19 cellular contexts compared by ENCODE assay signal in genomic region chr1:32889731-32890278, GRCh38. TPM values are rescaled to one million over a fixed set of nuclear protein-coding genes. Genes with fewer than 3 reads are reported as not detected.
A peak's percentile ranks its signal among the peaks of the same experiment; 100 is the strongest.
DNase-seq lines count a peak whose midpoint lies in the region; ATAC-seq, FAIRE-seq and TF ChIP-seq lines count a peak whose summit lies in the region.
"Had no signal": no experiment of that assay in that cellular context is flagged by ENCODE, and none has a peak within 500 bp of the region (broad histone marks: within the 10 kb centered on the region; RNA-seq: fewer than 3 reads in every experiment).

No MANE protein-coding gene starts in this region.

- H3K4me3 ChIP-seq in HEK293 (ENCODE audit: low read depth, low read length) (no peak overlapping the region), osteoblast (ENCODE audit: insufficient read depth, low read length) (no peak overlapping the region), heart left ventricle (no peak overlapping the region)

- H3K4me1 Mint-ChIP-seq in activated T-cell treated with anti-CD3 and anti-CD28 coated beads, Interleukin-2, amount 50 U/mL, for 4 hours (ENCODE audit: low read depth): peaks cover 14% of the 10 kb centered on the region

- H3K4me1 ChIP-seq in HEK293 (ENCODE audit: control insufficient read depth, insufficient read depth, low read length) (no peaks in the 10 kb centered on the region), osteoblast (ENCODE audit: insufficient read depth, low read length) (no peaks in the 10 kb centered on the region), heart left ventricle (peaks cover 0 to 28% (median 9%) of the 10 kb centered on the region in 12 donors)

- TF ChIP-seq CTCF in HEK293 (tag by site-specific recombination; IDR thresholded peaks at IDR 0.05): no peak
- TF ChIP-seq CTCF in osteoblast (IDR thresholded peaks at IDR 0.05; ENCODE audit: extremely low read depth, low read depth, low read length): no peak
- no peak for TF ChIP-seq CTCF in heart left ventricle (IDR thresholded peaks at IDR 0.05)

- no peak overlapping the region for H3K4me2 ChIP-seq in osteoblast (ENCODE audit: insufficient read depth, low read length)

- POLR2A ChIA-PET in HEK293 (lab: Yijun Ruan, JAX): interaction anchor here (0.6 kb wide), 1 partner anchor 143 kb away, joined by 6 read pairs; no protein-coding TSS in a partner anchor

- H3K79me2 ChIP-seq in osteoblast (ENCODE audit: insufficient read depth, low read length): no peaks in the 10 kb centered on the region

- intact Hi-C loops in heart left ventricle (cut with DNase I): no loop called here

- H2AFZ ChIP-seq in osteoblast (ENCODE audit: low read length): no peak overlapping the region

- no peak for TF ChIP-seq POLR2A in GM12892 (IDR thresholded peaks at IDR 0.05; ENCODE audit: low read depth, low read length)
- TF ChIP-seq POLR2A in heart left ventricle (IDR thresholded peaks at IDR 0.05): no peak

- H3K9me3 Mint-ChIP-seq in activated T-cell treated with anti-CD3 and anti-CD28 coated beads, Interleukin-2, amount 50 U/mL, for 4 hours: no peaks in the 10 kb centered on the region
- H3K9me3 Mint-ChIP-seq: CD8-positive, alpha-beta T cell had no signal

- DNase-seq in NCI-H82 (lab: John Stamatoyannopoulos, UW) (peak; percentile 39), NCI-H82 treated with DMSO at 0.1 percent for 48 hours (lab: John Stamatoyannopoulos, UW; ENCODE audit: unreplicated experiment) (no peak), caudate nucleus (lab: John Stamatoyannopoulos, UW) (no peak), osteoblast (ENCODE audit: insufficient read length, low spot score, missing footprints) (peak; percentile 69), GM12892 (ENCODE audit: insufficient read length) (no peak), heart left ventricle (no peak)
- no peak for DNase-seq in activated T-cell treated with anti-CD3 and anti-CD28 coated beads, Interleukin-2, amount 50 U/mL, for 4 hours
- DNase-seq: CD8-positive, alpha-beta T cell; COR-L47; DMS53; GF-D8; HCEC 1CT had no signal

- H4K20me1 ChIP-seq in osteoblast (ENCODE audit: insufficient read depth, low read length): peaks cover 4% of the 10 kb centered on the region

- FAIRE-seq in GM12892 (lab: Jason Lieb, UNC): no peak
- FAIRE-seq: GM18507, HTR-8/SVneo had no signal

- H3K27me3 ChIP-seq in osteoblast (ENCODE audit: insufficient read depth, low read length) (peaks cover 35% of the 10 kb centered on the region), heart left ventricle (peaks cover 6 to 90% (median 51%) of the 10 kb centered on the region in 9 donors)

- H3K36me3 ChIP-seq in HEK293 (ENCODE audit: control insufficient read depth in 2 of 2, insufficient read depth in 1 of 2, low read length in 2 of 2) (no peaks in the 10 kb centered on the region), osteoblast (ENCODE audit: insufficient read depth, low read length) (no peaks in the 10 kb centered on the region), heart left ventricle (no peaks in the 10 kb centered on the region)

- no peaks in the 10 kb centered on the region for H3K36me3 Mint-ChIP-seq in activated T-cell treated with anti-CD3 and anti-CD28 coated beads, Interleukin-2, amount 50 U/mL, for 4 hours (ENCODE audit: insufficient read depth)
- H3K36me3 Mint-ChIP-seq: CD8-positive, alpha-beta T cell had no signal

- H3K9me3 ChIP-seq in HEK293 (ENCODE audit: control insufficient read depth, insufficient read depth, low read depth, low read length): no peaks in the 10 kb centered on the region
- H3K9me3 ChIP-seq in osteoblast (ENCODE audit: low read depth, low read length): no peaks in the 10 kb centered on the region
- H3K9me3 ChIP-seq in heart left ventricle: no peaks in the 10 kb centered on the region

- 81 to 84% (median 82%) methylated on average over 3 of the region's 3 CpGs for WGBS in heart left ventricle, 4 donors

- H3K4me3 Mint-ChIP-seq in activated T-cell treated with anti-CD3 and anti-CD28 coated beads, Interleukin-2, amount 50 U/mL, for 4 hours: no peak overlapping the region
- H3K4me3 Mint-ChIP-seq: CD8-positive, alpha-beta T cell had no signal

- H3K27me3 Mint-ChIP-seq in activated T-cell treated with anti-CD3 and anti-CD28 coated beads, Interleukin-2, amount 50 U/mL, for 4 hours (ENCODE audit: low read depth): peaks cover 75% of the 10 kb centered on the region

- no peak overlapping the region for H3K27ac ChIP-seq in HEK293 (ENCODE audit: extremely low read depth, low read depth, low read length)
- peak overlapping the region; percentile 13 for H3K27ac ChIP-seq in caudate nucleus (ENCODE audit: low read depth, low read length)
- H3K27ac ChIP-seq in osteoblast (ENCODE audit: low read depth, low read length): no peak overlapping the region
- H3K27ac ChIP-seq in heart left ventricle: no peak overlapping the region
- H3K27ac ChIP-seq: 22Rv1 had no signal

- CTCF ChIA-PET in HEK293 (lab: Yijun Ruan, JAX): interaction anchor here (0.7 to 4.9 kb wide), 4 partner anchors 9 to 206 kb away, joined by 3 to 50 read pairs (median 4); no protein-coding TSS in a partner anchor

- ATAC-seq in heart left ventricle: no peak
- no peak for ATAC-seq in activated T-cell treated with anti-CD3 and anti-CD28 coated beads, Interleukin-2, amount 50 U/mL, for 4 hours
- ATAC-seq: CD8-positive, alpha-beta T cell had no signal

TF ChIP-seq in HEK293, 187 proteins besides CTCF, POLR2A, EP300 and RAD21:
- TF ChIP-seq ZNF768 (tag by site-specific recombination; IDR thresholded peaks at IDR 0.05) (0 out of 2 replicates have a peak, but pooled peaks have one; percentile 13), ZNF548 (tag by site-specific recombination; IDR thresholded peaks at IDR 0.05) (no peak)

RNA-seq across cellular contexts. Expression of gene HPCA, which starts 3.5 kb away (rescaled TPM):
- total RNA-seq in osteoblast (not detected in 2 replicates), heart left ventricle (under 1 TPM in 1 of 9 donors, not detected in 8; 0.29 TPM)
- polyA plus RNA-seq in GM12892 (2012; ENCODE audit: missing spikeins): not detected
- not detected for polyA plus RNA-seq in heart left ventricle
- total RNA-seq in activated T-cell treated with anti-CD3 and anti-CD28 coated beads, Interleukin-2, amount 50 U/mL, for 4 hours: not detected
- total RNA-seq: CD8-positive, alpha-beta T cell; H4 had no signal
- polyA plus RNA-seq: BJ, CD14-positive monocyte had no signal

RNA-seq across cellular contexts. Expression of gene TMEM54, which starts 11.4 kb away (rescaled TPM):
- total RNA-seq in osteoblast (16.5 and 22.4 TPM in 2 replicates), heart left ventricle (10 to 100 TPM in 3 of 9 donors, 1 to 10 TPM in 6; 7.5 to 15.9 (median 9.3) TPM)
- polyA plus RNA-seq in GM12892 (2012; ENCODE audit: missing spikeins): 0.66 TPM
- polyA plus RNA-seq in heart left ventricle: 10 to 100 TPM in 1 of 2 donors, 1 to 10 TPM in 1; 5.6 to 12.5 TPM
- under 1 TPM; 0.61 to 0.89 (median 0.87) TPM for total RNA-seq in activated T-cell treated with anti-CD3 and anti-CD28 coated beads, Interleukin-2, amount 50 U/mL, for 4 hours
- total RNA-seq: CD8-positive, alpha-beta T cell had no signal
- polyA plus RNA-seq: CD14-positive monocyte had no signal

RNA-seq across cellular contexts. Expression of gene FNDC5, which starts 19.1 kb away (rescaled TPM):
- total RNA-seq in osteoblast: 0.36 TPM in 1 of 2 replicates, not detected in the other
- 1.1 TPM for polyA plus RNA-seq in GM12892 (2012; ENCODE audit: missing spikeins)
- 100 to 1,000 TPM in 1 of 9 donors, 10 to 100 TPM in 8; 43.7 to 134 (median 59.7) TPM for total RNA-seq in heart left ventricle
- polyA plus RNA-seq in heart left ventricle: 10 to 100 TPM; 18.2 to 75.3 TPM
- total RNA-seq in activated T-cell treated with anti-CD3 and anti-CD28 coated beads, Interleukin-2, amount 50 U/mL, for 4 hours: not detected
- total RNA-seq: CD8-positive, alpha-beta T cell had no signal
- polyA plus RNA-seq: CD14-positive monocyte had no signal

Comparison
In these comparisons a context has a peak if more than half of its experiments do, and no peak if none do; other contexts are left out.
1. DNase-seq: peak in NCI-H82 (single experiment) and osteoblast (single experiment); none in NCI-H82 treated with DMSO at 0.1 percent for 48 hours (single experiment), caudate nucleus (0 of 61), GM12892 (single experiment), heart left ventricle (0 of 5) and activated T-cell treated with anti-CD3 and anti-CD28 coated beads, Interleukin-2, amount 50 U/mL, for 4 hours (single experiment).
2. RNA of gene FNDC5, which starts 19.1 kb away (total RNA-seq): 43.7 to 134 TPM in heart left ventricle; 0.36 TPM in osteoblast and not detected in activated T-cell treated with anti-CD3 and anti-CD28 coated beads, Interleukin-2, amount 50 U/mL, for 4 hours; every median in the first group is over 10 times any median in the second.